Comparison of ENCODE assay signal across 19 cellular contexts in the genomic region with DNA sequence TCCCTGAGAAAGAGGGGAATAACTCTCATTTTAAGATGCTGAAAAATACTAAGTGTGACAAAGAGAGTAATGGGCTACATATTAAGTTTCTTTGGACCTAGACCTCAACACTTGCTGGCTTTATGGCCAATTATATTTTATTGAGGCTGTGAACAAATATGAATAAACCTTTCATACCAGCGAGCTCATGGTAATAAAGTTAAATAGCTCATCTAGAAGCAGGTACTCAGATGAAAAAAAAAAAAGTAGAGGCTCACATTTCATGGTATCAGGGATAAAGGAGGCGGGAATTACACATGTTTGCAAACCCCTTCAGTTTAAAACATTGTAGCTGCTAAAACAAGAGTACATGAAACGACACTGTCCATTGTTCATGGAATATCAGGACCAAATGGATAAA.
"Had no signal": no experiment of that assay in that cellular context is flagged by ENCODE, and none has a peak within 500 bp of the region (broad histone marks: within the 10 kb centered on the region; RNA-seq: fewer than 3 reads in every experiment).

No MANE protein-coding gene starts in this region.

- H3K4me2 ChIP-seq: smooth muscle cell had no signal

- H3K79me2 ChIP-seq: parathyroid adenoma had no signal

- H3K9ac ChIP-seq: parathyroid adenoma had no signal

- H3K9me3 ChIP-seq: lower lobe of right lung, right lobe of liver, stomach had no signal

- DNase-seq: activated B cell treated with CpG ODN at 0.5 μM for 24 hours; activated CD4-positive, alpha-beta memory T cell treated with anti-CD3 and anti-CD28 coated beads for 36 hours; activated CD4-positive, alpha-beta T cell treated with anti-CD3 and anti-CD28 coated beads for 4 hours; activated gamma-delta T cell treated with Interleukin-2 at 50 U/mL for 16 hours; activated naive CD8-positive, alpha-beta T cell treated with anti-CD3 and anti-CD28 coated beads for 36 hours; activated T-cell treated with anti-CD3 and anti-CD28 coated beads for 4 hours; central memory CD4-positive, alpha-beta T cell; endodermal cell; foreskin fibroblast; hypothalamus; islet precursor cell; lower lobe of right lung; right lobe of liver; stimulated activated CD4-positive, alpha-beta T cell treated with anti-CD3 and anti-CD28 coated beads, Interleukin-4, amount 100 ng/mL, for 1 hour; stomach; T-helper 17 cell had no signal

- H3K4me1 ChIP-seq: lower lobe of right lung, parathyroid adenoma, right lobe of liver had no signal

- ATAC-seq: lower lobe of right lung, right lobe of liver, T-helper 17 cell had no signal

- H3K36me3 ChIP-seq: lower lobe of right lung, right lobe of liver, stomach had no signal

- H3K27me3 ChIP-seq: right lobe of liver, stomach had no signal

- H2AFZ ChIP-seq: parathyroid adenoma had no signal

- H3K4me3 ChIP-seq: lower lobe of right lung, right lobe of liver, smooth muscle cell, stomach had no signal

- H3K27ac ChIP-seq: epithelial cell of prostate, lower lobe of right lung, parathyroid adenoma, right lobe of liver, stomach had no signal
